1 cellular context compared by ENCODE assay signal in the genomic region with DNA sequence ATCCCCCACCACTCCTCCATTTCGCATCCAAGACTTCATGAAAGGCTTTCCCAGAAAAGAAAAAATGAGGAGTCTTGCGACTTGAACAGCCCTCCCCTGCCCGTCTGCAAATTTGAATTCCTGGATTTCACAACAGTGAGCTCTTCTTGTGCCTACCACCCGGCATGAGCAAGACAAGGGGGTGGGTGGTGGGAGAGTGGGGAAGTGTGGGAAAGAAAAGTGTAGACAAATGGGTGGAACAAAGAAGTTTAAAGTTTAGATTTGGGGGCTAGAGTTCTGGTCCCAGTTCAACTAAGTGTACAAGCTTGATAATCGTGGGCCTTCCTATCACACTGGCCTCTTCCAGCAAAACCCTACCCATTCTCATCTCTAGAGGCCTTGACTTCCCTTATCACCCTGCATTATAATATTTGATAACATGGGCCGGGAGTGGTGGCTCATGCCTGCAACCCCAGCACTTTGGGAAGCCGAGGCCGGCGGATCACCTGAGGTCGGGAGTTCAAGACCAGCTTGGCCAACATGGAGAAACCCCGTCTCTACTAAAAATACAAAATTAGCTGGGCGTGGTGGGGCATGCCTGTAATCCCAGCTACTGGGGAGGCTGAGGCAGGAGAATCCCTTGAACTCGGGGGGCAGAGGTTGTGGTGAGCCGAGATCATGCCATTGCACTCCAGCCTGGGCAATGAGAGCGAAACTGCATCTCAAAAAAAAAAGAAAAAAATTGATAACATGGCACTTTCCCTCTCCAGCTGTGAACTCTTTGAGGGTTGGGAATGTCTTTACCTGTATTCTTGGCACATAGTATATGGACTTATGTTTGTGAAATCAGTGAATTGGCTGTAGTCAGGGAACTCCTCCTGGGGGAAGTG.
A peak's percentile ranks its signal among the peaks of the same experiment; 100 is the strongest.
TF ChIP-seq lines count a peak whose summit lies in the region.

No MANE protein-coding gene starts in this region.

TF ChIP-seq in K562, 482 proteins besides CTCF, POLR2A, EP300 and RAD21 (continued from another document and continues in another):
- TF ChIP-seq, protein P1, sequence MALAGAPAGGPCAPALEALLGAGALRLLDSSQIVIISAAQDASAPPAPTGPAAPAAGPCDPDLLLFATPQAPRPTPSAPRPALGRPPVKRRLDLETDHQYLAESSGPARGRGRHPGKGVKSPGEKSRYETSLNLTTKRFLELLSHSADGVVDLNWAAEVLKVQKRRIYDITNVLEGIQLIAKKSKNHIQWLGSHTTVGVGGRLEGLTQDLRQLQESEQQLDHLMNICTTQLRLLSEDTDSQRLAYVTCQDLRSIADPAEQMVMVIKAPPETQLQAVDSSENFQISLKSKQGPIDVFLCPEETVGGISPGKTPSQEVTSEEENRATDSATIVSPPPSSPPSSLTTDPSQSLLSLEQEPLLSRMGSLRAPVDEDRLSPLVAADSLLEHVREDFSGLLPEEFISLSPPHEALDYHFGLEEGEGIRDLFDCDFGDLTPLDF (CRISPR knock-in tag; IDR thresholded peaks at IDR 0.05), result no peak; the same call in 1 of the 2 replicates
- TF ChIP-seq ZNF76 (CRISPR knock-in tag; IDR thresholded peaks at IDR 0.05; ENCODE audit: borderline replicate concordance) (no peak), L3MBTL2 (IDR thresholded peaks at IDR 0.05) (no peak), SMARCA4 (IDR thresholded peaks at IDR 0.05) (peak; percentile 61; the same call in 1 of the 2 replicates), ZNF584 (CRISPR knock-in tag; IDR thresholded peaks at IDR 0.05; ENCODE audit: low read depth) (no peak), SAFB2 (IDR thresholded peaks at IDR 0.05; ENCODE audit: borderline replicate concordance, low read depth, low read length, severe bottlenecking) (no peak), ZFP36 (IDR thresholded peaks at IDR 0.05; ENCODE audit: low read depth, low read length, partially characterized antibody) (no peak), KDM5B (IDR thresholded peaks at IDR 0.05; ENCODE audit: insufficient replicate concordance, low read depth, low read length) (no peak), PRPF4 (IDR thresholded peaks at IDR 0.05; ENCODE audit: insufficient read depth, low read depth, low read length, poor library complexity, severe bottlenecking) (no peak), BRD4 (IDR thresholded peaks at IDR 0.05) (no peak), NFE2L1 (tag; IDR thresholded peaks at IDR 0.05; ENCODE audit: borderline replicate concordance, low read depth) (no peak), TBP (optimal IDR thresholded peaks at IDR 0.05; ENCODE audit: low read depth, low read length) (no peak), IFI16 (CRISPR knock-in tag; IDR thresholded peaks at IDR 0.05) (no peak), ZNF384 (IDR thresholded peaks at IDR 0.05; ENCODE audit: low read depth, low read length) (0 out of 2 replicates have a peak, but pooled peaks have one; percentile 2), GATAD2B (IDR thresholded peaks at IDR 0.05; ENCODE audit: borderline replicate concordance) (no peak), ZNF695 (CRISPR knock-in tag; IDR thresholded peaks at IDR 0.05) (no peak), WHSC1 (IDR thresholded peaks at IDR 0.05; ENCODE audit: low read length) (no peak), ZBTB49 (CRISPR knock-in tag; IDR thresholded peaks at IDR 0.05; ENCODE audit: borderline replicate concordance) (0 out of 2 replicates have a peak, but pooled peaks have one; percentile 11), TOE1 (IDR thresholded peaks at IDR 0.05; ENCODE audit: borderline replicate concordance) (no peak), TOE1 (CRISPR knock-in tag; IDR thresholded peaks at IDR 0.05; ENCODE audit: borderline replicate concordance, low read depth) (no peak), ADNP (tag; IDR thresholded peaks at IDR 0.05) (no peak), ATF6 (CRISPR knock-in tag; IDR thresholded peaks at IDR 0.05) (no peak), SIN3B (IDR thresholded peaks at IDR 0.05; ENCODE audit: low read depth) (no peak), HDGF (IDR thresholded peaks at IDR 0.05) (peak; percentile 59), MAFF (IDR thresholded peaks at IDR 0.05; ENCODE audit: low read length) (no peak), CC2D1A (IDR thresholded peaks at IDR 0.05) (peak; percentile 24; the same call in 1 of the 2 replicates), TFE3 (CRISPR knock-in tag; IDR thresholded peaks at IDR 0.05) (no peak), KAT8 (IDR thresholded peaks at IDR 0.05; ENCODE audit: low read depth) (no peak), STAT5A (IDR thresholded peaks at IDR 0.05; ENCODE audit: borderline replicate concordance, low read length) (no peak), ZNF830 (CRISPR knock-in tag; IDR thresholded peaks at IDR 0.05) (no peak), CCNT2 (IDR thresholded peaks at IDR 0.05; ENCODE audit: borderline replicate concordance, extremely low read depth, insufficient read length, low read depth, low read length) (no peak), BACH1 (tag; IDR thresholded peaks at IDR 0.05) (no peak), ZZZ3 (IDR thresholded peaks at IDR 0.05) (no peak), CREM (IDR thresholded peaks at IDR 0.05; ENCODE audit: low read depth) (no peak), HNRNPK (IDR thresholded peaks at IDR 0.05; ENCODE audit: low read depth, low read length, poor library complexity, severe bottlenecking) (no peak), ZNF79 (CRISPR knock-in tag; IDR thresholded peaks at IDR 0.05; ENCODE audit: low read depth) (no peak), ZKSCAN8 (CRISPR knock-in tag; IDR thresholded peaks at IDR 0.05) (no peak), DPF2 (IDR thresholded peaks at IDR 0.05) (peak; percentile 57), ZBTB8A (IDR thresholded peaks at IDR 0.05; ENCODE audit: partially characterized antibody) (no peak), HNRNPUL1 (IDR thresholded peaks at IDR 0.05; ENCODE audit: low read length) (no peak), BRCA1 (IDR thresholded peaks at IDR 0.05) (no peak), BRCA1 (CRISPR knock-in tag; IDR thresholded peaks at IDR 0.05) (no peak), MCM3 (IDR thresholded peaks at IDR 0.05) (no peak), TEAD2 (tag; IDR thresholded peaks at IDR 0.05) (no peak)
- TF ChIP-seq, protein P2, sequence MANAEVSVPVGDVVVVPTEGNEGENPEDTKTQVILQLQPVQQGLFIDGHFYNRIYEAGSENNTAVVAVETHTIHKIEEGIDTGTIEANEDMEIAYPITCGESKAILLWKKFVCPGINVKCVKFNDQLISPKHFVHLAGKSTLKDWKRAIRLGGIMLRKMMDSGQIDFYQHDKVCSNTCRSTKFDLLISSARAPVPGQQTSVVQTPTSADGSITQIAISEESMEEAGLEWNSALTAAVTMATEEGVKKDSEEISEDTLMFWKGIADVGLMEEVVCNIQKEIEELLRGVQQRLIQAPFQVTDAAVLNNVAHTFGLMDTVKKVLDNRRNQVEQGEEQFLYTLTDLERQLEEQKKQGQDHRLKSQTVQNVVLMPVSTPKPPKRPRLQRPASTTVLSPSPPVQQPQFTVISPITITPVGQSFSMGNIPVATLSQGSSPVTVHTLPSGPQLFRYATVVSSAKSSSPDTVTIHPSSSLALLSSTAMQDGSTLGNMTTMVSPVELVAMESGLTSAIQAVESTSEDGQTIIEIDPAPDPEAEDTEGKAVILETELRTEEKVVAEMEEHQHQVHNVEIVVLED (CRISPR knock-in tag; IDR thresholded peaks at IDR 0.05), result no peak
- TF ChIP-seq, protein P3, sequence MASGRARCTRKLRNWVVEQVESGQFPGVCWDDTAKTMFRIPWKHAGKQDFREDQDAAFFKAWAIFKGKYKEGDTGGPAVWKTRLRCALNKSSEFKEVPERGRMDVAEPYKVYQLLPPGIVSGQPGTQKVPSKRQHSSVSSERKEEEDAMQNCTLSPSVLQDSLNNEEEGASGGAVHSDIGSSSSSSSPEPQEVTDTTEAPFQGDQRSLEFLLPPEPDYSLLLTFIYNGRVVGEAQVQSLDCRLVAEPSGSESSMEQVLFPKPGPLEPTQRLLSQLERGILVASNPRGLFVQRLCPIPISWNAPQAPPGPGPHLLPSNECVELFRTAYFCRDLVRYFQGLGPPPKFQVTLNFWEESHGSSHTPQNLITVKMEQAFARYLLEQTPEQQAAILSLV (tag; IDR thresholded peaks at IDR 0.05), result no peak
- TF ChIP-seq, protein P4, sequence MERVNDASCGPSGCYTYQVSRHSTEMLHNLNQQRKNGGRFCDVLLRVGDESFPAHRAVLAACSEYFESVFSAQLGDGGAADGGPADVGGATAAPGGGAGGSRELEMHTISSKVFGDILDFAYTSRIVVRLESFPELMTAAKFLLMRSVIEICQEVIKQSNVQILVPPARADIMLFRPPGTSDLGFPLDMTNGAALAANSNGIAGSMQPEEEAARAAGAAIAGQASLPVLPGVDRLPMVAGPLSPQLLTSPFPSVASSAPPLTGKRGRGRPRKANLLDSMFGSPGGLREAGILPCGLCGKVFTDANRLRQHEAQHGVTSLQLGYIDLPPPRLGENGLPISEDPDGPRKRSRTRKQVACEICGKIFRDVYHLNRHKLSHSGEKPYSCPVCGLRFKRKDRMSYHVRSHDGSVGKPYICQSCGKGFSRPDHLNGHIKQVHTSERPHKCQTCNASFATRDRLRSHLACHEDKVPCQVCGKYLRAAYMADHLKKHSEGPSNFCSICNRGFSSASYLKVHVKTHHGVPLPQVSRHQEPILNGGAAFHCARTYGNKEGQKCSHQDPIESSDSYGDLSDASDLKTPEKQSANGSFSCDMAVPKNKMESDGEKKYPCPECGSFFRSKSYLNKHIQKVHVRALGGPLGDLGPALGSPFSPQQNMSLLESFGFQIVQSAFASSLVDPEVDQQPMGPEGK (CRISPR knock-in tag; IDR thresholded peaks at IDR 0.05; ENCODE audit: borderline replicate concordance), result peak; percentile 81
- TF ChIP-seq, protein P5, sequence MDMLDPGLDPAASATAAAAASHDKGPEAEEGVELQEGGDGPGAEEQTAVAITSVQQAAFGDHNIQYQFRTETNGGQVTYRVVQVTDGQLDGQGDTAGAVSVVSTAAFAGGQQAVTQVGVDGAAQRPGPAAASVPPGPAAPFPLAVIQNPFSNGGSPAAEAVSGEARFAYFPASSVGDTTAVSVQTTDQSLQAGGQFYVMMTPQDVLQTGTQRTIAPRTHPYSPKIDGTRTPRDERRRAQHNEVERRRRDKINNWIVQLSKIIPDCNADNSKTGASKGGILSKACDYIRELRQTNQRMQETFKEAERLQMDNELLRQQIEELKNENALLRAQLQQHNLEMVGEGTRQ (CRISPR knock-in tag; IDR thresholded peaks at IDR 0.05), result no peak
- TF ChIP-seq, protein P6, sequence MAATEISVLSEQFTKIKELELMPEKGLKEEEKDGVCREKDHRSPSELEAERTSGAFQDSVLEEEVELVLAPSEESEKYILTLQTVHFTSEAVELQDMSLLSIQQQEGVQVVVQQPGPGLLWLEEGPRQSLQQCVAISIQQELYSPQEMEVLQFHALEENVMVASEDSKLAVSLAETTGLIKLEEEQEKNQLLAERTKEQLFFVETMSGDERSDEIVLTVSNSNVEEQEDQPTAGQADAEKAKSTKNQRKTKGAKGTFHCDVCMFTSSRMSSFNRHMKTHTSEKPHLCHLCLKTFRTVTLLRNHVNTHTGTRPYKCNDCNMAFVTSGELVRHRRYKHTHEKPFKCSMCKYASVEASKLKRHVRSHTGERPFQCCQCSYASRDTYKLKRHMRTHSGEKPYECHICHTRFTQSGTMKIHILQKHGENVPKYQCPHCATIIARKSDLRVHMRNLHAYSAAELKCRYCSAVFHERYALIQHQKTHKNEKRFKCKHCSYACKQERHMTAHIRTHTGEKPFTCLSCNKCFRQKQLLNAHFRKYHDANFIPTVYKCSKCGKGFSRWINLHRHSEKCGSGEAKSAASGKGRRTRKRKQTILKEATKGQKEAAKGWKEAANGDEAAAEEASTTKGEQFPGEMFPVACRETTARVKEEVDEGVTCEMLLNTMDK (IDR thresholded peaks at IDR 0.05; ENCODE audit: borderline replicate concordance, insufficient read depth, low read depth, low read length, poor library complexity, severe bottlenecking), result no peak
